In genomic region chr1:207050768-207051614, GRCh38 we compare ENCODE assay signal across 7 cellular contexts. TPM values are rescaled to one million over a fixed set of nuclear protein-coding genes. Genes with fewer than 3 reads are reported as not detected.
DNase-seq lines count a peak whose midpoint lies in the region; ATAC-seq and TF ChIP-seq lines count a peak whose summit lies in the region.

Gene YOD1, minus strand, starts transcription at chr1:207051208. Its CDS starts 178 bp downstream, at chr1:207051030.

- peak within 1 kb of the TSS; percentile 94 for H3K4me3 ChIP-seq in colonic mucosa

- H3K27me3 ChIP-seq in colonic mucosa = no peaks in the 10 kb centered on the region

- DNase-seq in NCI-H524 (lab: John Stamatoyannopoulos, UW) = peak; percentile 79 to 88
- DNase-seq in activated CD4-positive, alpha-beta T cell treated with anti-CD3 and anti-CD28 coated beads for 48 hours = peak; percentile 95
- DNase-seq in colonic mucosa = peak; percentile 93
- DNase-seq in left colon = peak; percentile 92 to 97
- DNase-seq in stimulated activated CD4-positive, alpha-beta T cell treated with anti-CD3 and anti-CD28 coated beads, Interleukin-1b, Interleukin-23, amount 100 ng/mL, for 1 hour (ENCODE audit: low read depth in 2 of 2) = peak; percentile 68 to 79

- ATAC-seq in HG03196 (IDR thresholded peaks at IDR 0.05; ENCODE audit: unreplicated experiment) = peak; percentile 47
- peak; percentile 58 for ATAC-seq in left colon

- no peaks in the 10 kb centered on the region for H3K9me3 ChIP-seq in colonic mucosa

- H3K4me1 ChIP-seq in colonic mucosa = peaks cover 22% of the 10 kb centered on the region

- H3K27ac ChIP-seq in colonic mucosa = peak within 1 kb of the TSS; percentile 91

- H3K36me3 ChIP-seq in colonic mucosa = peaks cover 7% of the 10 kb centered on the region

- TF ChIP-seq CTCF in colonic mucosa (IDR thresholded peaks at IDR 0.05) = no peak

- H3K9ac ChIP-seq in colonic mucosa (ENCODE audit: low read depth in 2 of 2, low read length in 2 of 2) = peak within 1 kb of the TSS; percentile 92 to 99

- TF ChIP-seq POLR2A in GM18526 (IDR thresholded peaks at IDR 0.05; ENCODE audit: extremely low read depth, insufficient read length) = peak; percentile 64

- intact Hi-C loops in colonic mucosa (cut with DNase I) (loop anchor here (1.0 kb wide), 1 partner anchor 26 kb away; no protein-coding TSS in a partner anchor), left colon (cut with DNase I, micrococcal nuclease) (no loop called here)

RNA-seq across cellular contexts. Expression of gene YOD1, which starts in this region (rescaled TPM):
- total RNA-seq in colonic mucosa = 1 to 10 TPM; 5.7 to 8.0 TPM
- total RNA-seq in left colon = 1 to 10 TPM; 6.6 to 7.2 TPM

Comparison
In these comparisons a context has a peak if more than half of its experiments do, and no peak if none do; other contexts are left out.
1. Peak in every context shown above with its lines: DNase-seq, ATAC-seq, H3K4me3 ChIP-seq and H3K27ac ChIP-seq.